ENCODE assay signal across 1 cellular context in genomic region chr11:73384871-73385692, GRCh38.
TF ChIP-seq lines count a peak whose summit lies in the region.

No MANE protein-coding gene starts in this region.

TF ChIP-seq in HepG2, 621 proteins besides CTCF, POLR2A, EP300 and RAD21 (continued from another document):
- TF ChIP-seq ZNF687 (CRISPR knock-in tag; IDR thresholded peaks at IDR 0.05): 0 out of 2 replicates have a peak, but pooled peaks have one; percentile 7
